Comparison of ENCODE assay signal across 1 cellular context in genomic region chr4:24672871-24673270, GRCh38.
TF ChIP-seq lines count a peak whose summit lies in the region.

No MANE protein-coding gene starts in this region.

TF ChIP-seq in SK-N-SH, 30 proteins besides CTCF, POLR2A, EP300 and RAD21 (continued from another document):
- TF ChIP-seq REST (IDR thresholded peaks at IDR 0.05; ENCODE audit: low read depth, low read length) (no peak), TAF1 (IDR thresholded peaks at IDR 0.05; ENCODE audit: borderline replicate concordance, low read depth, low read length) (no peak), FOXM1 (IDR thresholded peaks at IDR 0.05; ENCODE audit: low read depth) (no peak), GATA2 (CRISPR knock-in tag; IDR thresholded peaks at IDR 0.05) (no peak), POLR2AphosphoS5 (IDR thresholded peaks at IDR 0.05; ENCODE audit: low read depth, low read length) (no peak), ELF1 (IDR thresholded peaks at IDR 0.05) (no peak), FOSL2 (IDR thresholded peaks at IDR 0.05; ENCODE audit: borderline replicate concordance, low read depth) (no peak), GABPA (IDR thresholded peaks at IDR 0.05; ENCODE audit: low read depth) (no peak), TEAD4 (IDR thresholded peaks at IDR 0.05; ENCODE audit: borderline replicate concordance, insufficient read depth) (no peak), CHD2 (IDR thresholded peaks at IDR 0.05; ENCODE audit: low read length, partially characterized antibody) (no peak), RFX5 (IDR thresholded peaks at IDR 0.05; ENCODE audit: low read length) (no peak), NRF1 (IDR thresholded peaks at IDR 0.05; ENCODE audit: low read depth, low read length) (no peak), USF2 (IDR thresholded peaks at IDR 0.05; ENCODE audit: borderline replicate concordance, low read depth, low read length) (no peak), ZBTB33 (IDR thresholded peaks at IDR 0.05; ENCODE audit: borderline replicate concordance, low read depth) (no peak)
